8 cellular contexts compared by ENCODE assay signal in the genomic region with DNA sequence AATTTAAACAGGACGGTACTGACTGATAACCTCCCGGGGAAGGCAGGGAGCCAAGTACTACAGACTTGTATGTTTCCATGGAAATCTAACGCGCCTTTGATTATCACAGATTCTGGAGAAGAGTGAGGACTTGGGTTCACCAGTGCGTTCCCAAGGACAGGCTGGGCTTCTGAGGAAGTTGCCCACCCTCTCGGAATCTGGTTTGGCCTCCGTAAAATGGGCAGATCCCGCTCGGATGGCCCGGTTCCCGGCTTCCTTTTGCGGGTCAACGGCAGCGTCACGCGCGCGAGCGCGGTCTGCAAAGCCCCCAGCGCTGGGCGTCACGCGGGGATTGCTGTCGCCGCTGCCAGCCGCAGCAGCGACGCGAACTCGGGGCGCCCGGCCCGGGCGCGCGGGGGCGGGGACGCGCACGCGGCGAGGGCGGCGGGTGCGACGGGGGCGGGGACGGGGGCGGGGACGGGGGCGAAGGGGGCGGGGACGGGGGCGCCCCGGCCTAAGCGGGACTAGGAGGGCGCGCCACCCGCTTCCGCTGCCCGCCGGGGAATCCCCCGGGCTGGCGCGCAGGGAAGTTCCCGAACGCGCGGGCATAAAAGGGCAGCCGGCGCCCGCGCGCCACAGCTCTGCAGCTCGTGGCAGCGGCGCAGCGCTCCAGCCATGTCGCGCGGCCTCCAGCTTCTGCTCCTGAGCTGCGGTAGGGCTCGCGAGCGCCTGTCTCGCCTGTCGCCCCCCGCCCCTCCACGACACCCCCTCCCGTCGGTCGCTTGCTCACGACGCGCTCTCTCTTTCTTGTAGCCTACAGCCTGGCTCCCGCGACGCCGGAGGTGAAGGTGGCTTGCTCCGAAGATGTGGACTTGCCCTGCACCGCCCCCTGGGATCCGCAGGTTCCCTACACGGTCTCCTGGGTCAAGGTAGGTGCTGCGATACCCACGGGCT. TPM values are rescaled to one million over a fixed set of nuclear protein-coding genes. Genes with fewer than 3 reads are reported as not detected.
DNase-seq lines count a peak whose midpoint lies in the region; ATAC-seq and TF ChIP-seq lines count a peak whose summit lies in the region.

A gene with protein sequence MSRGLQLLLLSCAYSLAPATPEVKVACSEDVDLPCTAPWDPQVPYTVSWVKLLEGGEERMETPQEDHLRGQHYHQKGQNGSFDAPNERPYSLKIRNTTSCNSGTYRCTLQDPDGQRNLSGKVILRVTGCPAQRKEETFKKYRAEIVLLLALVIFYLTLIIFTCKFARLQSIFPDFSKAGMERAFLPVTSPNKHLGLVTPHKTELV (plus strand): TSS at position 615 of the 933 bp plus-strand sequence. CDS start 40 bp downstream, at position 655.

- H3K4me2 ChIP-seq in PC-3 (ENCODE audit: low read length): peak within 1 kb of the TSS; percentile 99

- peak; percentile 49 for ATAC-seq in HG03460 (IDR thresholded peaks at IDR 0.05; ENCODE audit: unreplicated experiment)
- peak; percentile 80 for ATAC-seq in PC-3
- ATAC-seq in stimulated activated naive CD8-positive, alpha-beta T cell treated with anti-CD3 and anti-CD28 coated beads, Interleukin-15, amount 100 ng/mL, for 72 hours: peak; percentile 95

- peak within 1 kb of the TSS in 2 of 3 experiments; percentile 47 to 66 for H3K27ac Mint-ChIP-seq in nephron
- H3K27ac Mint-ChIP-seq in stimulated activated naive CD8-positive, alpha-beta T cell treated with anti-CD3 and anti-CD28 coated beads, Interleukin-15, amount 100 ng/mL, for 72 hours: peak within 1 kb of the TSS; percentile 94 to 95

- H3K4me1 ChIP-seq in PC-3 (ENCODE audit: insufficient read depth, low read length): peaks cover 8% of the 10 kb centered on the region; the same call in 1 of the 2 replicates

- peak; percentile 96 for DNase-seq in CD1c-positive myeloid dendritic cell (ENCODE audit: extremely low spot score)
- DNase-seq in GM19238 (ENCODE audit: insufficient read length, low spot score): peak; percentile 85
- DNase-seq in PC-3: peak; percentile 72
- DNase-seq in activated T-cell treated with anti-CD3 and anti-CD28 coated beads, Interleukin-2, amount 50 U/mL, for 48 hours: peak; percentile 77 to 84
- peak; percentile 32 for DNase-seq in fibroblast of mammary gland (ENCODE audit: low read depth)
- DNase-seq in stimulated activated naive CD8-positive, alpha-beta T cell treated with anti-CD3 and anti-CD28 coated beads, Interleukin-15, amount 100 ng/mL, for 72 hours: peak; percentile 83 to 86

- H3K79me2 ChIP-seq in PC-3 (ENCODE audit: low read length): 0 out of 2 replicates have a peak, but pooled peaks cover 12% of the 10 kb centered on the region

- POLR2A ChIA-PET in PC-3 (lab: Charles Lee; ENCODE audit: unreplicated experiment): interaction anchor here (0.6 kb wide), 2 partner anchors 38 to 46 kb away, joined by 3 to 5 read pairs; no protein-coding TSS in a partner anchor

- H3K36me3 Mint-ChIP-seq in nephron (ENCODE audit: low read depth): no peaks in the 10 kb centered on the region

- peak within 1 kb of the TSS; percentile 98 for H2AFZ ChIP-seq in PC-3 (ENCODE audit: low read length)

- no peak within 1 kb of the TSS for H3K27ac ChIP-seq in PC-3 (ENCODE audit: low read length)

- no peaks in the 10 kb centered on the region for H3K9me3 Mint-ChIP-seq in nephron
- H3K9me3 Mint-ChIP-seq in stimulated activated naive CD8-positive, alpha-beta T cell treated with anti-CD3 and anti-CD28 coated beads, Interleukin-15, amount 100 ng/mL, for 72 hours: no peaks in the 10 kb centered on the region

- no peaks in the 10 kb centered on the region for H3K9me2 ChIP-seq in PC-3 (replicated peaks; ENCODE audit: low read length)

- no peaks in the 10 kb centered on the region for H3F3A ChIP-seq in PC-3 (ENCODE audit: low read length, unreplicated experiment)

- no peaks in the 10 kb centered on the region for H3K9me3 ChIP-seq in PC-3 (ENCODE audit: low read length)

- H3K9ac ChIP-seq in PC-3 (ENCODE audit: low read length): peak within 1 kb of the TSS; percentile 71

- H3K4me3 Mint-ChIP-seq in nephron: peak within 1 kb of the TSS; percentile 96
- H3K4me3 Mint-ChIP-seq in stimulated activated naive CD8-positive, alpha-beta T cell treated with anti-CD3 and anti-CD28 coated beads, Interleukin-15, amount 100 ng/mL, for 72 hours: peak within 1 kb of the TSS; percentile 93 to 95

- intact Hi-C loops in PC-3 (cut with micrococcal nuclease): loop anchor here (1.0 to 2.0 kb wide), 3 partner anchors 43 to 209 kb away; no protein-coding TSS in a partner anchor

- CTCF ChIA-PET in PC-3 (lab: Charles Lee): no interaction called here

- H3K27me3 ChIP-seq in PC-3 (ENCODE audit: low read length): no peaks in the 10 kb centered on the region

- H3K36me3 ChIP-seq in PC-3 (ENCODE audit: low read depth, low read length): no peaks in the 10 kb centered on the region

- BruUV-seq in PC-3 (replicated peaks; lab: Mats Ljungman, UMichigan): TSS peak; percentile 49

- no peaks in the 10 kb centered on the region for H4K20me1 ChIP-seq in PC-3 (ENCODE audit: low read length)

- TF ChIP-seq CTCF in PC-3 (conservative IDR thresholded peaks at IDR 0.05; ENCODE audit: low read depth, low read length): peak; percentile 52
- no peak for TF ChIP-seq CTCF in fibroblast of mammary gland (conservative IDR thresholded peaks at IDR 0.05; ENCODE audit: control insufficient read depth, insufficient read depth, low read depth, low read length)
- no peak for TF ChIP-seq CTCF in nephron (IDR thresholded peaks at IDR 0.05; ENCODE audit: unreplicated experiment in 3 of 3)

- H3K4me3 ChIP-seq in PC-3 (ENCODE audit: low read length): peak within 1 kb of the TSS; percentile 89
- H3K4me3 ChIP-seq in fibroblast of mammary gland (ENCODE audit: control insufficient read depth, low read depth, low read length): peak within 1 kb of the TSS; percentile 59

- peaks cover 19% of the 10 kb centered on the region for H3K27me3 Mint-ChIP-seq in nephron (ENCODE audit: low read depth)
- no peaks in the 10 kb centered on the region for H3K27me3 Mint-ChIP-seq in stimulated activated naive CD8-positive, alpha-beta T cell treated with anti-CD3 and anti-CD28 coated beads, Interleukin-15, amount 100 ng/mL, for 72 hours

- H3K4me1 Mint-ChIP-seq in nephron: peaks cover 9% of the 10 kb centered on the region
- peaks cover 45% of the 10 kb centered on the region for H3K4me1 Mint-ChIP-seq in stimulated activated naive CD8-positive, alpha-beta T cell treated with anti-CD3 and anti-CD28 coated beads, Interleukin-15, amount 100 ng/mL, for 72 hours

RNA-seq across cellular contexts. Expression of the gene that starts here (rescaled TPM):
- 13.0 and 15.2 TPM in 2 replicates for total RNA-seq in PC-3 (2014; rRNA removed)

Comparison
In these comparisons a context has a peak if more than half of its experiments do, and no peak if none do; other contexts are left out.
1. DNase-seq: peak in every context shown above with its lines; median percentile 96 in CD1c-positive myeloid dendritic cell; 85 in GM19238; 84 in stimulated activated naive CD8-positive, alpha-beta T cell treated with anti-CD3 and anti-CD28 coated beads, Interleukin-15, amount 100 ng/mL, for 72 hours; 80 in activated T-cell treated with anti-CD3 and anti-CD28 coated beads, Interleukin-2, amount 50 U/mL, for 48 hours; 72 in PC-3; 32 in fibroblast of mammary gland.